8 cellular contexts compared by ENCODE assay signal in genomic region chr3:16048435-16049318, GRCh38.
DNase-seq lines count a peak whose midpoint lies in the region; ATAC-seq and TF ChIP-seq lines count a peak whose summit lies in the region.

No MANE protein-coding gene starts in this region.

- no peaks in the 10 kb centered on the region for H3K9me3 ChIP-seq in RWPE2 (ENCODE audit: severe bottlenecking)
- H3K9me3 ChIP-seq in skeletal muscle tissue (ENCODE audit: control insufficient read depth in 3 of 3, low read length in 3 of 3): no peaks in the 10 kb centered on the region

- peak; percentile 94 for TF ChIP-seq CTCF in RWPE2 (IDR thresholded peaks at IDR 0.05; ENCODE audit: poor library complexity, severe bottlenecking)

- peak; percentile 3 for DNase-seq in NCI-H2196 (lab: John Stamatoyannopoulos, UW; ENCODE audit: unreplicated experiment)
- no peak for DNase-seq in NCI-H2196 treated with DMSO at 0.1 percent for 48 hours (lab: John Stamatoyannopoulos, UW; ENCODE audit: unreplicated experiment)
- peak; percentile 88 for DNase-seq in HuH-7 (ENCODE audit: low spot score)
- DNase-seq in RWPE2 (ENCODE audit: low spot score): no peak
- peak in 34 of 58 donors; percentile 3 to 75 (median 34) for DNase-seq in anterior cingulate cortex (lab: John Stamatoyannopoulos, UW)
- DNase-seq in hepatic stellate cell (ENCODE audit: low spot score): peak; percentile 72

- H3K4me1 ChIP-seq in RWPE2 (ENCODE audit: insufficient read depth, poor library complexity, severe bottlenecking) (no peaks in the 10 kb centered on the region), skeletal muscle tissue (ENCODE audit: control insufficient read depth in 3 of 3, insufficient read depth in 3 of 3, low read length in 3 of 3) (peaks cover 4 to 10% (median 5%) of the 10 kb centered on the region in 3 donors)

- no peak overlapping the region for H3K9ac ChIP-seq in skeletal muscle tissue (ENCODE audit: low read depth in 1 of 3, low read length in 3 of 3)

- ATAC-seq in GM21529 (IDR thresholded peaks at IDR 0.05; ENCODE audit: unreplicated experiment) (peak; percentile 98), RWPE2 (ENCODE audit: low read depth) (peak; percentile 95)

- H3K27me3 ChIP-seq in RWPE2 (ENCODE audit: insufficient read depth, poor library complexity, severe bottlenecking) (no peaks in the 10 kb centered on the region), skeletal muscle tissue (ENCODE audit: control insufficient read depth in 3 of 3, insufficient read depth in 3 of 3, low read length in 3 of 3) (no peaks in the 10 kb centered on the region)

- H3K4me3 ChIP-seq in RWPE2 (ENCODE audit: severe bottlenecking) (no peak overlapping the region), skeletal muscle tissue (ENCODE audit: low read length in 3 of 3) (peak overlapping the region; percentile 30 to 59 (median 49))

- H3K36me3 ChIP-seq in RWPE2 (ENCODE audit: low read depth) (no peaks in the 10 kb centered on the region), skeletal muscle tissue (ENCODE audit: control insufficient read depth in 3 of 3, insufficient read depth in 3 of 3, low read length in 3 of 3) (no peaks in the 10 kb centered on the region)

- H3K27ac ChIP-seq in RWPE2 (ENCODE audit: poor library complexity, severe bottlenecking) (no peak overlapping the region), skeletal muscle tissue (ENCODE audit: low read depth, low read length) (no peak overlapping the region)

Comparison
In these comparisons a context has a peak if more than half of its experiments do, and no peak if none do; other contexts are left out.
1. DNase-seq: peak in NCI-H2196 (single experiment), HuH-7 (single experiment), anterior cingulate cortex (34 of 58) and hepatic stellate cell (single experiment); none in NCI-H2196 treated with DMSO at 0.1 percent for 48 hours (single experiment) and RWPE2 (single experiment).